ENCODE assay signal across 9 cellular contexts in genomic region chr13:110471833-110472162, GRCh38.
DNase-seq lines count a peak whose midpoint lies in the region; ATAC-seq lines count a peak whose summit lies in the region.
"Had no signal": no experiment of that assay in that cellular context is flagged by ENCODE, and none has a peak within 500 bp of the region (broad histone marks: within the 10 kb centered on the region; RNA-seq: fewer than 3 reads in every experiment).

No MANE protein-coding gene starts in this region.

- DNase-seq in NCI-H82 (lab: John Stamatoyannopoulos, UW), result peak; percentile 43
- DNase-seq in NCI-H82 treated with DMSO at 0.1 percent for 48 hours (lab: John Stamatoyannopoulos, UW; ENCODE audit: unreplicated experiment), result no peak
- DNase-seq in NOMO-1 treated with dmso at 0.1 percent for 144 hours (lab: John Stamatoyannopoulos, UW; ENCODE audit: unreplicated experiment), result peak; percentile 72
- peak; percentile 83 for DNase-seq in germinal center (ENCODE audit: low spot score)
- peak; percentile 87 for DNase-seq in stimulated activated naive B cell treated with anti-CD40 and anti-IgM and Interleukin-4, amounts not matched to agents 10 μg/mL and 1 μg/mL and 100 μg/mL, for 72 hours
- DNase-seq in NCI-H69 (lab: John Stamatoyannopoulos, UW), result no peak
- no peak for DNase-seq in SW 1271 (lab: John Stamatoyannopoulos, UW)

- peaks cover 45 to 78% of the 10 kb centered on the region in 2 donors for H3K4me1 Mint-ChIP-seq in stimulated activated naive B cell treated with anti-CD40 and anti-IgM and Interleukin-4, amounts not matched to agents 10 μg/mL and 1 μg/mL and 100 μg/mL, for 72 hours

- H3K27me3 Mint-ChIP-seq in stimulated activated naive B cell treated with anti-CD40 and anti-IgM and Interleukin-4, amounts not matched to agents 10 μg/mL and 1 μg/mL and 100 μg/mL, for 72 hours, result peaks cover 10 to 11% of the 10 kb centered on the region in 2 donors

- H3K36me3 Mint-ChIP-seq in stimulated activated naive B cell treated with anti-CD40 and anti-IgM and Interleukin-4, amounts not matched to agents 10 μg/mL and 1 μg/mL and 100 μg/mL, for 72 hours, result peaks cover 2 to 3% of the 10 kb centered on the region in 2 donors

- peak overlapping the region; percentile 97 for H3K27ac Mint-ChIP-seq in stimulated activated naive B cell treated with anti-CD40 and anti-IgM and Interleukin-4, amounts not matched to agents 10 μg/mL and 1 μg/mL and 100 μg/mL, for 72 hours

- peak overlapping the region; percentile 71 to 82 for H3K4me3 Mint-ChIP-seq in stimulated activated naive B cell treated with anti-CD40 and anti-IgM and Interleukin-4, amounts not matched to agents 10 μg/mL and 1 μg/mL and 100 μg/mL, for 72 hours

- peaks cover 0 to 3% of the 10 kb centered on the region in 2 donors for H3K9me3 Mint-ChIP-seq in stimulated activated naive B cell treated with anti-CD40 and anti-IgM and Interleukin-4, amounts not matched to agents 10 μg/mL and 1 μg/mL and 100 μg/mL, for 72 hours

- peak; percentile 98 for ATAC-seq in HG02759 (IDR thresholded peaks at IDR 0.05; ENCODE audit: unreplicated experiment)
- ATAC-seq in stimulated activated naive B cell treated with anti-CD40 and anti-IgM and Interleukin-4, amounts not matched to agents 10 μg/mL and 1 μg/mL and 100 μg/mL, for 72 hours (replicated peaks), result peak; percentile 96 to 97
- ATAC-seq: A549 had no signal

Comparison
In these comparisons a context has a peak if more than half of its experiments do, and no peak if none do; other contexts are left out.
1. DNase-seq: peak in NCI-H82 (single experiment), NOMO-1 treated with dmso at 0.1 percent for 144 hours (single experiment), germinal center (single experiment) and stimulated activated naive B cell treated with anti-CD40 and anti-IgM and Interleukin-4, amounts not matched to agents 10 μg/mL and 1 μg/mL and 100 μg/mL, for 72 hours (single experiment); none in NCI-H82 treated with DMSO at 0.1 percent for 48 hours (single experiment), NCI-H69 (single experiment) and SW 1271 (0 of 2).